In genomic region chr2:70767699-70768584, GRCh38 we compare ENCODE assay signal across 8 cellular contexts. TPM values are rescaled to one million over a fixed set of nuclear protein-coding genes. Genes with fewer than 3 reads are reported as not detected.
DNase-seq lines count a peak whose midpoint lies in the region; ATAC-seq, FAIRE-seq and TF ChIP-seq lines count a peak whose summit lies in the region.

Gene ADD2 (minus strand): TSS chr2:70768200. CDS start chr2:70706408, 61,792 bp downstream.

- H3K4me1 Mint-ChIP-seq in activated naive CD4-positive, alpha-beta T cell treated with anti-CD3 and anti-CD28 coated beads, Interleukin-2, amount 10 ng/mL, durations not matched to agents 7 days and 5 days = peaks cover 17% of the 10 kb centered on the region

- H3K27ac Mint-ChIP-seq in activated naive CD4-positive, alpha-beta T cell treated with anti-CD3 and anti-CD28 coated beads, Interleukin-2, amount 10 ng/mL, durations not matched to agents 7 days and 5 days = peak within 1 kb of the TSS; percentile 83

- H3K4me1 ChIP-seq in A673 (ENCODE audit: insufficient read depth, low read length, poor library complexity, severe bottlenecking) = peaks cover 11% of the 10 kb centered on the region
- peaks cover 6 to 20% (median 14%) of the 10 kb centered on the region in 12 donors for H3K4me1 ChIP-seq in heart left ventricle

- ATAC-seq in heart left ventricle (peak; percentile 67 to 87 (median 78)), HG03280 (IDR thresholded peaks at IDR 0.05; ENCODE audit: unreplicated experiment) (no peak), HG03571 (IDR thresholded peaks at IDR 0.05; ENCODE audit: unreplicated experiment) (no peak)

- H3K36me3 ChIP-seq in A673 (ENCODE audit: insufficient read depth, low read length, poor library complexity, severe bottlenecking) (no peaks in the 10 kb centered on the region), heart left ventricle (no peaks in the 10 kb centered on the region)

- peaks cover 62% of the 10 kb centered on the region for H3K27me3 Mint-ChIP-seq in activated naive CD4-positive, alpha-beta T cell treated with anti-CD3 and anti-CD28 coated beads, Interleukin-2, amount 10 ng/mL, durations not matched to agents 7 days and 5 days

- intact Hi-C loops in A673 (cut with micrococcal nuclease; ENCODE audit: unreplicated experiment) (loop anchor here (10.0 kb wide), 1 partner anchor 353 kb away; no protein-coding TSS in a partner anchor), heart left ventricle (cut with DNase I) (loop anchor here in 1 of 10 donors (5.0 kb wide), 2 partner anchors 81 to 116 kb away; no protein-coding TSS in a partner anchor), posterior cingulate gyrus (cut with DNase I) (loop anchor here (5.0 kb wide), 1 partner anchor 111 kb away; no protein-coding TSS in a partner anchor)

- DNase-seq in A673 (ENCODE audit: low spot score) (peak; percentile 68), GM19239 (ENCODE audit: insufficient read length, low spot score) (peak; percentile 54), NCI-H526 treated with DMSO at 0.1 percent for 48 hours (lab: John Stamatoyannopoulos, UW) (peak; percentile 73), heart left ventricle (peak in 4 of 5 donors; percentile 29 to 45 (median 37)), posterior cingulate gyrus (peak; percentile 37 to 94 (median 62))
- DNase-seq in activated naive CD4-positive, alpha-beta T cell treated with anti-CD3 and anti-CD28 coated beads, Interleukin-2, amount 10 ng/mL, durations not matched to agents 7 days and 5 days = peak; percentile 64

- CTCF ChIA-PET in A673 (lab: Charles Lee) = interaction anchor here (0.6 to 1.0 kb wide), 3 partner anchors 14 to 463 kb away, joined by 4 to 6 read pairs (median 5); no protein-coding TSS in a partner anchor
- CTCF ChIA-PET in activated naive CD4-positive, alpha-beta T cell treated with anti-CD3 and anti-CD28 coated beads, Interleukin-2, amount 10 ng/mL, durations not matched to agents 7 days and 5 days (lab: Charles Lee) = interaction anchor here (0.6 to 2.9 kb wide), 14 partner anchors 9 to 464 kb away, joined by 3 to 18 read pairs (median 4); no protein-coding TSS in a partner anchor

- H3K9me3 Mint-ChIP-seq in activated naive CD4-positive, alpha-beta T cell treated with anti-CD3 and anti-CD28 coated beads, Interleukin-2, amount 10 ng/mL, durations not matched to agents 7 days and 5 days = no peaks in the 10 kb centered on the region

- H3K4me3 Mint-ChIP-seq in activated naive CD4-positive, alpha-beta T cell treated with anti-CD3 and anti-CD28 coated beads, Interleukin-2, amount 10 ng/mL, durations not matched to agents 7 days and 5 days = peak within 1 kb of the TSS; percentile 84

- FAIRE-seq in GM19239 (lab: Jason Lieb, UNC) = no peak

- no peaks in the 10 kb centered on the region for H3K36me3 Mint-ChIP-seq in activated naive CD4-positive, alpha-beta T cell treated with anti-CD3 and anti-CD28 coated beads, Interleukin-2, amount 10 ng/mL, durations not matched to agents 7 days and 5 days

- WGBS in heart left ventricle, 4 donors = 1 to 3% (median 2%) methylated on average over 29 to 71 of the region's 74 CpGs

- H3K27me3 ChIP-seq in A673 (replicated peaks; ENCODE audit: insufficient read depth, low read depth, low read length, poor library complexity) (peaks cover 45% of the 10 kb centered on the region), heart left ventricle (peaks cover 5 to 63% (median 32%) of the 10 kb centered on the region in 9 donors)

- H3K4me3 ChIP-seq in A673 (ENCODE audit: low read depth, low read length, poor library complexity, severe bottlenecking) = peak within 1 kb of the TSS; percentile 53
- H3K4me3 ChIP-seq in heart left ventricle = peak within 1 kb of the TSS; percentile 4 to 65 (median 56)

- POLR2A ChIA-PET in A673 (lab: Charles Lee; ENCODE audit: low non-redundant PET) = no interaction called here

- BruUV-seq in A673 (replicated peaks; lab: Mats Ljungman, UMichigan) = no TSS peak

- H3K27ac ChIP-seq in A673 (ENCODE audit: low read depth, low read length, poor library complexity, severe bottlenecking) = no peak within 1 kb of the TSS
- peak within 1 kb of the TSS in 3 of 12 donors; percentile 3 to 44 (median 17) for H3K27ac ChIP-seq in heart left ventricle

- TF ChIP-seq POLR2A in heart left ventricle (IDR thresholded peaks at IDR 0.05) = no peak

- peak; percentile 48 for TF ChIP-seq CTCF in A673 (conservative IDR thresholded peaks at IDR 0.05; ENCODE audit: low read depth, low read length)
- peak in 9 of 12 donors; percentile 13 to 52 (median 42) for TF ChIP-seq CTCF in heart left ventricle (IDR thresholded peaks at IDR 0.05)

- H3K9me3 ChIP-seq in A673 (ENCODE audit: low read depth, low read length, poor library complexity, severe bottlenecking) (no peaks in the 10 kb centered on the region), heart left ventricle (no peaks in the 10 kb centered on the region)

RNA-seq across cellular contexts. Expression of gene ADD2, which starts in this region (rescaled TPM):
- total RNA-seq in A673 (2021) (5.6 and 6.6 TPM in 2 replicates), heart left ventricle (1 to 10 TPM in 8 of 9 donors, under 1 TPM in 1; 0.49 to 7.3 (median 3.7) TPM)
- under 1 TPM; 0.55 to 0.61 TPM for polyA plus RNA-seq in heart left ventricle

Comparison
In these comparisons a context has a peak if more than half of its experiments do, and no peak if none do; other contexts are left out.
1. ATAC-seq: peak in heart left ventricle (4 of 4); none in HG03280 (single experiment) and HG03571 (single experiment).
2. Peak in every context shown above with its lines, with median percentiles within 50 percentile points of each other: DNase-seq.